ENCODE assay signal across 27 cellular contexts in genomic region chr5:52517667-52518066, GRCh38.
"Had no signal": no experiment of that assay in that cellular context is flagged by ENCODE, and none has a peak within 500 bp of the region (broad histone marks: within the 10 kb centered on the region; RNA-seq: fewer than 3 reads in every experiment).

No MANE protein-coding gene starts in this region.

- H3K9me3 Mint-ChIP-seq: endodermal cell had no signal

- DNase-seq: colonic mucosa; cortex of kidney; effector CD8-positive, alpha-beta T cell; effector memory CD8-positive, alpha-beta T cell; endodermal cell; erythroblast; esophagus squamous epithelium; foreskin fibroblast; foreskin melanocyte; gastrocnemius medialis; glutamatergic neuron; head of caudate nucleus; heart right ventricle; hippocampal formation; islet precursor cell; left cardiac atrium; left ventricle myocardium superior; mammary epithelial cell; mesendoderm; midbrain had no signal

- H3K9me3 ChIP-seq: colonic mucosa, esophagus squamous epithelium, gastrocnemius medialis had no signal

- H3K27ac Mint-ChIP-seq: dendritic cell treated with granulocyte-macrophage colony-stimulating factor and Interleukin-4, amounts not matched to agents 40 ng/mL and 50 ng/mL, for 4 days; effector memory CD8-positive, alpha-beta T cell; endodermal cell; memory B cell had no signal

- H3K4me1 ChIP-seq: colonic mucosa, esophagus squamous epithelium, gastrocnemius medialis, heart right ventricle, left lung had no signal

- H3K4me1 Mint-ChIP-seq: endodermal cell, memory B cell had no signal

- FAIRE-seq: endometrium had no signal

- H3K27me3 ChIP-seq: colonic mucosa, esophagus squamous epithelium, gastrocnemius medialis, heart right ventricle, left lung had no signal

- H3K36me3 ChIP-seq: colonic mucosa, esophagus squamous epithelium, gastrocnemius medialis, heart right ventricle, left lung had no signal

- ATAC-seq: effector memory CD8-positive, alpha-beta T cell; esophagus mucosa; gastrocnemius medialis; heart right ventricle; left cardiac atrium; left lung; left ventricle myocardium superior had no signal

- H3K27me3 Mint-ChIP-seq: dendritic cell treated with granulocyte-macrophage colony-stimulating factor and Interleukin-4, amounts not matched to agents 40 ng/mL and 50 ng/mL, for 4 days; effector memory CD8-positive, alpha-beta T cell; memory B cell had no signal

- H3K27ac ChIP-seq: colonic mucosa, epithelial cell of prostate, esophagus squamous epithelium, gastrocnemius medialis, heart right ventricle, left lung had no signal

- H3K36me3 Mint-ChIP-seq: memory B cell had no signal

- H3K4me3 ChIP-seq: colonic mucosa, esophagus squamous epithelium, gastrocnemius medialis, heart right ventricle, left lung, lung had no signal

- H3K4me3 Mint-ChIP-seq: dendritic cell treated with granulocyte-macrophage colony-stimulating factor and Interleukin-4, amounts not matched to agents 40 ng/mL and 50 ng/mL, for 4 days; effector memory CD8-positive, alpha-beta T cell; endodermal cell; memory B cell had no signal
